ENCODE assay signal across 8 cellular contexts in genomic region chr19:45442927-45443461, GRCh38. TPM values are rescaled to one million over a fixed set of nuclear protein-coding genes. Genes with fewer than 3 reads are reported as not detected.
DNase-seq lines count a peak whose midpoint lies in the region; ATAC-seq lines count a peak whose summit lies in the region.

No MANE protein-coding gene starts in this region.

- no peaks in the 10 kb centered on the region for H3K79me2 ChIP-seq in Karpas-422 (ENCODE audit: low read length)

- H3K4me3 Mint-ChIP-seq in CD8-positive, alpha-beta memory T cell = peak overlapping the region; percentile 75 to 91 (median 87)
- peak overlapping the region; percentile 49 for H3K4me3 Mint-ChIP-seq in activated CD4-positive, alpha-beta T cell treated with anti-CD3 and anti-CD28 coated beads, Interleukin-2, amount 10 ng/mL, durations not matched to agents 7 days and 5 days

- no peaks in the 10 kb centered on the region for H4K20me1 ChIP-seq in Karpas-422 (ENCODE audit: insufficient read depth, low read depth, low read length)

- H3K4me2 ChIP-seq in Karpas-422 (ENCODE audit: low read depth, low read length, poor library complexity, severe bottlenecking) = peak overlapping the region; percentile 73

- peaks cover 0 to 9% (median 0%) of the 10 kb centered on the region in 3 donors for H3K36me3 Mint-ChIP-seq in CD8-positive, alpha-beta memory T cell
- H3K36me3 Mint-ChIP-seq in activated CD4-positive, alpha-beta T cell treated with anti-CD3 and anti-CD28 coated beads, Interleukin-2, amount 10 ng/mL, durations not matched to agents 7 days and 5 days (ENCODE audit: low read depth) = no peaks in the 10 kb centered on the region

- H3K4me3 ChIP-seq in CD8-positive, alpha-beta memory T cell (ENCODE audit: low read length) = peak overlapping the region; percentile 57
- H3K4me3 ChIP-seq in Karpas-422 (ENCODE audit: low read length) (peak overlapping the region; percentile 74), neuron (ENCODE audit: low read length) (peak overlapping the region; percentile 69)

- H3K9ac ChIP-seq in Karpas-422 (ENCODE audit: low read length) = peak overlapping the region; percentile 81

- POLR2A ChIA-PET in CD8-positive, alpha-beta memory T cell (lab: Charles Lee) = no interaction called here
- POLR2A ChIA-PET in activated CD4-positive, alpha-beta T cell treated with anti-CD3 and anti-CD28 coated beads, Interleukin-2, amount 10 ng/mL, durations not matched to agents 7 days and 5 days (lab: Charles Lee) = no interaction called here

- no peaks in the 10 kb centered on the region for H3K27me3 Mint-ChIP-seq in CD8-positive, alpha-beta memory T cell
- no peaks in the 10 kb centered on the region for H3K27me3 Mint-ChIP-seq in activated CD4-positive, alpha-beta T cell treated with anti-CD3 and anti-CD28 coated beads, Interleukin-2, amount 10 ng/mL, durations not matched to agents 7 days and 5 days

- no peaks in the 10 kb centered on the region for H3K9me3 Mint-ChIP-seq in CD8-positive, alpha-beta memory T cell
- no peaks in the 10 kb centered on the region for H3K9me3 Mint-ChIP-seq in activated CD4-positive, alpha-beta T cell treated with anti-CD3 and anti-CD28 coated beads, Interleukin-2, amount 10 ng/mL, durations not matched to agents 7 days and 5 days

- peak overlapping the region; percentile 91 for H3K27ac ChIP-seq in CD8-positive, alpha-beta memory T cell (ENCODE audit: low read depth, low read length)
- peak overlapping the region; percentile 90 for H3K27ac ChIP-seq in Karpas-422 (ENCODE audit: low read length)

- no peaks in the 10 kb centered on the region for H3K9me3 ChIP-seq in CD8-positive, alpha-beta memory T cell (ENCODE audit: low read length)
- H3K9me3 ChIP-seq in Karpas-422 (ENCODE audit: low read length) = no peaks in the 10 kb centered on the region
- no peaks in the 10 kb centered on the region for H3K9me3 ChIP-seq in neuron (ENCODE audit: low read length)

- CTCF ChIA-PET in CD8-positive, alpha-beta memory T cell (lab: Charles Lee) = interaction anchor here (2.0 to 5.8 kb wide), 2 partner anchors 31 to 42 kb away, joined by 5 to 455 read pairs; partner anchors contain the start of gene FOSB
- CTCF ChIA-PET in activated CD4-positive, alpha-beta T cell treated with anti-CD3 and anti-CD28 coated beads, Interleukin-2, amount 10 ng/mL, durations not matched to agents 7 days and 5 days (lab: Charles Lee) = interaction anchor here (0.5 to 8.6 kb wide), 2 partner anchors 31 to 199 kb away, joined by 3 to 310 read pairs; partner anchors contain the start of gene FOSB

- no peaks in the 10 kb centered on the region for H3K27me3 ChIP-seq in CD8-positive, alpha-beta memory T cell (ENCODE audit: insufficient read depth, low read length, poor library complexity, severe bottlenecking)
- no peaks in the 10 kb centered on the region for H3K27me3 ChIP-seq in Karpas-422 (ENCODE audit: low read length)
- H3K27me3 ChIP-seq in neuron (ENCODE audit: insufficient read depth, low read length) = no peaks in the 10 kb centered on the region

- no peak for ATAC-seq in HG03159 (IDR thresholded peaks at IDR 0.05; ENCODE audit: unreplicated experiment)

- DNase-seq in CD8-positive, alpha-beta memory T cell = peak in 3 of 5 donors; percentile 45 to 71 (median 49)
- DNase-seq in Karpas-422 (peak; percentile 91), fibroblast of peridontal ligament (ENCODE audit: extremely low read depth) (peak; percentile 25), middle frontal gyrus (ENCODE audit: extremely low spot score, low spot score) (no peak), NCI-H1105 (lab: John Stamatoyannopoulos, UW) (no peak)
- peak; percentile 43 for DNase-seq in activated CD4-positive, alpha-beta T cell treated with anti-CD3 and anti-CD28 coated beads, Interleukin-2, amount 10 ng/mL, durations not matched to agents 7 days and 5 days

- H3K4me1 Mint-ChIP-seq in CD8-positive, alpha-beta memory T cell = peaks cover 48 to 58% (median 58%) of the 10 kb centered on the region in 3 donors
- peaks cover 44% of the 10 kb centered on the region for H3K4me1 Mint-ChIP-seq in activated CD4-positive, alpha-beta T cell treated with anti-CD3 and anti-CD28 coated beads, Interleukin-2, amount 10 ng/mL, durations not matched to agents 7 days and 5 days

- no peaks in the 10 kb centered on the region for H3K36me3 ChIP-seq in CD8-positive, alpha-beta memory T cell (ENCODE audit: insufficient read depth, low read length)
- no peaks in the 10 kb centered on the region for H3K36me3 ChIP-seq in Karpas-422 (ENCODE audit: insufficient read depth, low read length)
- H3K36me3 ChIP-seq in neuron (ENCODE audit: insufficient read depth, low read length) = no peaks in the 10 kb centered on the region

- peak overlapping the region; percentile 55 to 99 (median 96) for H3K27ac Mint-ChIP-seq in CD8-positive, alpha-beta memory T cell
- peak overlapping the region; percentile 65 for H3K27ac Mint-ChIP-seq in activated CD4-positive, alpha-beta T cell treated with anti-CD3 and anti-CD28 coated beads, Interleukin-2, amount 10 ng/mL, durations not matched to agents 7 days and 5 days

- H3K4me1 ChIP-seq in CD8-positive, alpha-beta memory T cell (ENCODE audit: insufficient read depth, low read length) = peaks cover 36% of the 10 kb centered on the region
- H3K4me1 ChIP-seq in Karpas-422 (ENCODE audit: low read length) (peaks cover 49% of the 10 kb centered on the region), neuron (ENCODE audit: insufficient read depth, low read length) (peaks cover 22% of the 10 kb centered on the region)

- H2AFZ ChIP-seq in Karpas-422 (ENCODE audit: low read length) (no peak overlapping the region; the same call in 1 of the 2 replicates), neuron (ENCODE audit: low read depth, low read length) (no peak overlapping the region)

- no peaks in the 10 kb centered on the region for H3K9me2 ChIP-seq in Karpas-422 (replicated peaks; ENCODE audit: insufficient read depth, low read length)

RNA-seq across cellular contexts. Expression of gene ERCC1, which starts 19.3 kb away (rescaled TPM):
- 10 to 100 TPM; 75.7 to 82.6 TPM for total RNA-seq in CD8-positive, alpha-beta memory T cell
- 47.5 TPM for polyA plus RNA-seq in CD8-positive, alpha-beta memory T cell
- 121 and 175 TPM in 2 replicates for total RNA-seq in Karpas-422 (2014; rRNA removed; shearing (Covaris generic); ENCODE audit: low replicate concordance)
- 10 to 100 TPM; 59.9 to 66.1 TPM for total RNA-seq in activated CD4-positive, alpha-beta T cell treated with anti-CD3 and anti-CD28 coated beads, Interleukin-2, amount 10 ng/mL, durations not matched to agents 7 days and 5 days

RNA-seq across cellular contexts. Expression of gene FOSB, which starts 24.8 kb away (rescaled TPM):
- total RNA-seq in CD8-positive, alpha-beta memory T cell = 10 to 100 TPM; 21.6 to 22.1 TPM
- 48.2 TPM for polyA plus RNA-seq in CD8-positive, alpha-beta memory T cell
- 2.5 and 4.0 TPM in 2 replicates for total RNA-seq in Karpas-422 (2014; rRNA removed; shearing (Covaris generic); ENCODE audit: low replicate concordance)
- 10 to 100 TPM; 36.0 to 43.9 TPM for total RNA-seq in activated CD4-positive, alpha-beta T cell treated with anti-CD3 and anti-CD28 coated beads, Interleukin-2, amount 10 ng/mL, durations not matched to agents 7 days and 5 days

RNA-seq across cellular contexts. Expression of gene POLR1G, which starts 36.5 kb away (rescaled TPM):
- total RNA-seq in CD8-positive, alpha-beta memory T cell = 10 to 100 TPM; 26.5 to 27.4 TPM
- polyA plus RNA-seq in CD8-positive, alpha-beta memory T cell = 2.2 TPM
- 6.6 and 10.5 TPM in 2 replicates for total RNA-seq in Karpas-422 (2014; rRNA removed; shearing (Covaris generic); ENCODE audit: low replicate concordance)
- 1 to 10 TPM; 7.0 to 7.4 TPM for total RNA-seq in activated CD4-positive, alpha-beta T cell treated with anti-CD3 and anti-CD28 coated beads, Interleukin-2, amount 10 ng/mL, durations not matched to agents 7 days and 5 days

RNA-seq across cellular contexts. Expression of gene PPP1R13L, which starts 38.1 kb away (rescaled TPM):
- total RNA-seq in CD8-positive, alpha-beta memory T cell = 1 to 10 TPM; 3.9 to 4.3 TPM
- polyA plus RNA-seq in CD8-positive, alpha-beta memory T cell = 0.83 TPM
- total RNA-seq in Karpas-422 (2014; rRNA removed; shearing (Covaris generic); ENCODE audit: low replicate concordance) = 1.0 and 1.1 TPM in 2 replicates
- total RNA-seq in activated CD4-positive, alpha-beta T cell treated with anti-CD3 and anti-CD28 coated beads, Interleukin-2, amount 10 ng/mL, durations not matched to agents 7 days and 5 days = 10 to 100 TPM; 15.5 to 17.7 TPM

RNA-seq across cellular contexts. Expression of gene RTN2, which starts 53.9 kb away (rescaled TPM):
- total RNA-seq in CD8-positive, alpha-beta memory T cell = 1 to 10 TPM; 2.7 to 3.7 TPM
- polyA plus RNA-seq in CD8-positive, alpha-beta memory T cell = 0.71 TPM
- 3.1 and 4.6 TPM in 2 replicates for total RNA-seq in Karpas-422 (2014; rRNA removed; shearing (Covaris generic); ENCODE audit: low replicate concordance)
- 1 to 10 TPM; 1.8 to 2.0 TPM for total RNA-seq in activated CD4-positive, alpha-beta T cell treated with anti-CD3 and anti-CD28 coated beads, Interleukin-2, amount 10 ng/mL, durations not matched to agents 7 days and 5 days

Comparison
In these comparisons a context has a peak if more than half of its experiments do, and no peak if none do; other contexts are left out.
1. DNase-seq: peak in CD8-positive, alpha-beta memory T cell (3 of 5), Karpas-422 (single experiment), activated CD4-positive, alpha-beta T cell treated with anti-CD3 and anti-CD28 coated beads, Interleukin-2, amount 10 ng/mL, durations not matched to agents 7 days and 5 days (single experiment) and fibroblast of peridontal ligament (single experiment); none in middle frontal gyrus (single experiment) and NCI-H1105 (single experiment).
2. Peak in every context shown above with its lines, with median percentiles within 50 percentile points of each other: H3K4me3 ChIP-seq.